Comparison of ENCODE assay signal across 1 cellular context in the genomic region with DNA sequence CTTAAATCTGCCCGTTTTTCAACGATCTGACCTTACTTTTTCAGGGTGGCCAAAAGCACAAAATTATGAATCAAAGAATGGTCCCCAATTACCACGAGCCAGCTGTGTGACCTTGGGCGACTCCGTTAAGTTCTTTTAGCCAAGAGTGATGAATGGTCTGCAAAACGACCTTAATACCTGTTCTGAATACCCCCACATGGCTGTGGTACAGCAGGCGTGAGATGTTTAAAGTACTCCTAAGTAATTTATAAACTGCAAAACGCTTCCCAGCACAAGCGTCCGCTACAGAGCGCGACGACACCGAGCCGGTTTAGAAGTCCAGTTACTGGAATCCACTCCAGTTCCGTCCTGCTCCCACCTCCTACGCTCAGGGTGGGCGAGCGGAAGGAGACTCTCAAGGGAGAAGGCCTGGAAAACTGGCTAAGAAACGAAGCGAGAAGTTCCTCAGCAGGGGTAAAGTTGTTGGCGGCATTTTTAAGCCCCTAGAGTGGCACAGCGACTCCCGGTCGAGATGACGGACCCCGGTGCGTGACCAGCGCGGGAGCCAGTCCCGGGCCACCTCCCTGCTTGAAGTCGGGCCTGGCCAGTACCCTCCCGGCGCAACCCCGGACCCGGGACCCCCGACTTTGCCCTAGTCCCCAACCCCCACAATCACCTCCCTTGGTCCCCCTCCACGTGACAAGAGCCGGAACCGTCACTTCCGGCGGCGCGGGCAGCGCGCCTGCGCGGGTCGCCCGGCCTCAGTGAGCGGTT.
A peak's percentile ranks its signal among the peaks of the same experiment; 100 is the strongest.
TF ChIP-seq lines count a peak whose summit lies in the region.

No MANE protein-coding gene starts in this region.

TF ChIP-seq in HepG2, 621 proteins besides CTCF, POLR2A, EP300 and RAD21 (continued from another document and continues in another):
- TF ChIP-seq, protein P1, sequence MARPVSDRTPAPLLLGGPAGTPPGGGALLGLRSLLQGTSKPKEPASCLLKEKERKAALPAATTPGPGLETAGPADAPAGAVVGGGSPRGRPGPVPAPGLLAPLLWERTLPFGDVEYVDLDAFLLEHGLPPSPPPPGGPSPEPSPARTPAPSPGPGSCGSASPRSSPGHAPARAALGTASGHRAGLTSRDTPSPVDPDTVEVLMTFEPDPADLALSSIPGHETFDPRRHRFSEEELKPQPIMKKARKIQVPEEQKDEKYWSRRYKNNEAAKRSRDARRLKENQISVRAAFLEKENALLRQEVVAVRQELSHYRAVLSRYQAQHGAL (CRISPR knock-in tag; IDR thresholded peaks at IDR 0.05; ENCODE audit: not compliant biosample characterization), result no peak
- TF ChIP-seq SYNCRIP (IDR thresholded peaks at IDR 0.05; ENCODE audit: insufficient read depth, low read depth, low read length), result no peak
- TF ChIP-seq ZFY (CRISPR knock-in tag; IDR thresholded peaks at IDR 0.05), result peak; percentile 80
- TF ChIP-seq, protein P2, sequence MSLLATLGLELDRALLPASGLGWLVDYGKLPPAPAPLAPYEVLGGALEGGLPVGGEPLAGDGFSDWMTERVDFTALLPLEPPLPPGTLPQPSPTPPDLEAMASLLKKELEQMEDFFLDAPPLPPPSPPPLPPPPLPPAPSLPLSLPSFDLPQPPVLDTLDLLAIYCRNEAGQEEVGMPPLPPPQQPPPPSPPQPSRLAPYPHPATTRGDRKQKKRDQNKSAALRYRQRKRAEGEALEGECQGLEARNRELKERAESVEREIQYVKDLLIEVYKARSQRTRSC (CRISPR knock-in tag; IDR thresholded peaks at IDR 0.05; ENCODE audit: low read depth), result no peak
- TF ChIP-seq SPEN (CRISPR knock-in tag; IDR thresholded peaks at IDR 0.05; ENCODE audit: low read depth), result no peak
- TF ChIP-seq, protein P3, sequence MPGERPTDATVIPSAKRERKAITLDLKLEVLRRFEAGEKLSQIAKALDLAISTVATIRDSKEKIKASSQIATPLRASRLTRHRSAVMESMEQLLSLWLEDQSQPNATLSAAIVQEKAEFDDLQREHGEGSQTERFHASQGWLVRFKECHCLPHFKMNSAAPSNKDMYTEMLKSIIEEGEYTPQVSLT (CRISPR knock-in tag; IDR thresholded peaks at IDR 0.05; ENCODE audit: borderline replicate concordance, low read depth), result peak; percentile 39; the same call in 1 of the 2 replicates
- no peak for TF ChIP-seq LCORL (IDR thresholded peaks at IDR 0.05)
- TF ChIP-seq LCORL (CRISPR knock-in tag; IDR thresholded peaks at IDR 0.05), result no peak; the same call in 1 of the 2 replicates
- peak; percentile 55 for TF ChIP-seq YY1 (IDR thresholded peaks at IDR 0.05; ENCODE audit: insufficient read depth, insufficient replicate concordance, low read depth, low read length)
- peak; percentile 33; the same call in 1 of the 2 replicates for TF ChIP-seq HIVEP1 (CRISPR knock-in tag; IDR thresholded peaks at IDR 0.05)
- TF ChIP-seq ZNF430 (CRISPR knock-in tag; IDR thresholded peaks at IDR 0.05), result peak; percentile 51
- TF ChIP-seq TSC22D2 (CRISPR knock-in tag; IDR thresholded peaks at IDR 0.05; ENCODE audit: borderline replicate concordance), result no peak; the same call in 1 of the 2 replicates
- TF ChIP-seq ZNF878 (CRISPR knock-in tag; IDR thresholded peaks at IDR 0.05), result 0 out of 2 replicates have a peak, but pooled peaks have one; percentile 19
- no peak for TF ChIP-seq ZNF550 (CRISPR knock-in tag; IDR thresholded peaks at IDR 0.05; ENCODE audit: borderline replicate concordance)
- TF ChIP-seq GLI4 (CRISPR knock-in tag; IDR thresholded peaks at IDR 0.05; ENCODE audit: borderline replicate concordance), result no peak
- TF ChIP-seq FOXK1 (CRISPR knock-in tag; IDR thresholded peaks at IDR 0.05; ENCODE audit: borderline replicate concordance, low read depth), result 0 out of 2 replicates have a peak, but pooled peaks have one; percentile 13
- peak; percentile 38; the same call in 1 of the 2 replicates for TF ChIP-seq JUNB (CRISPR knock-in tag; IDR thresholded peaks at IDR 0.05; ENCODE audit: borderline replicate concordance)
- TF ChIP-seq ZNF629 (CRISPR knock-in tag; conservative IDR thresholded peaks at IDR 0.05), result no peak
- peak; percentile 40; the same call in 1 of the 2 replicates for TF ChIP-seq ZNF749 (CRISPR knock-in tag; IDR thresholded peaks at IDR 0.05; ENCODE audit: borderline replicate concordance)
- no peak for TF ChIP-seq ZNF468 (CRISPR knock-in tag; IDR thresholded peaks at IDR 0.05)
- TF ChIP-seq, protein P4, sequence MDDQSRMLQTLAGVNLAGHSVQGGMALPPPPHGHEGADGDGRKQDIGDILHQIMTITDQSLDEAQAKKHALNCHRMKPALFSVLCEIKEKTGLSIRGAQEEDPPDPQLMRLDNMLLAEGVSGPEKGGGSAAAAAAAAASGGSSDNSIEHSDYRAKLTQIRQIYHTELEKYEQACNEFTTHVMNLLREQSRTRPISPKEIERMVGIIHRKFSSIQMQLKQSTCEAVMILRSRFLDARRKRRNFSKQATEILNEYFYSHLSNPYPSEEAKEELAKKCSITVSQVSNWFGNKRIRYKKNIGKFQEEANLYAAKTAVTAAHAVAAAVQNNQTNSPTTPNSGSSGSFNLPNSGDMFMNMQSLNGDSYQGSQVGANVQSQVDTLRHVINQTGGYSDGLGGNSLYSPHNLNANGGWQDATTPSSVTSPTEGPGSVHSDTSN (CRISPR knock-in tag; IDR thresholded peaks at IDR 0.05; ENCODE audit: borderline replicate concordance), result no peak
- TF ChIP-seq HNRNPH1 (optimal IDR thresholded peaks at IDR 0.05; ENCODE audit: low read depth, low read length), result peak; percentile 75
- TF ChIP-seq ZNF224 (CRISPR knock-in tag; IDR thresholded peaks at IDR 0.05), result 0 out of 2 replicates have a peak, but pooled peaks have one; percentile 47
- no peak for TF ChIP-seq ZNF766 (CRISPR knock-in tag; IDR thresholded peaks at IDR 0.05; ENCODE audit: borderline replicate concordance)
- TF ChIP-seq, protein P5, sequence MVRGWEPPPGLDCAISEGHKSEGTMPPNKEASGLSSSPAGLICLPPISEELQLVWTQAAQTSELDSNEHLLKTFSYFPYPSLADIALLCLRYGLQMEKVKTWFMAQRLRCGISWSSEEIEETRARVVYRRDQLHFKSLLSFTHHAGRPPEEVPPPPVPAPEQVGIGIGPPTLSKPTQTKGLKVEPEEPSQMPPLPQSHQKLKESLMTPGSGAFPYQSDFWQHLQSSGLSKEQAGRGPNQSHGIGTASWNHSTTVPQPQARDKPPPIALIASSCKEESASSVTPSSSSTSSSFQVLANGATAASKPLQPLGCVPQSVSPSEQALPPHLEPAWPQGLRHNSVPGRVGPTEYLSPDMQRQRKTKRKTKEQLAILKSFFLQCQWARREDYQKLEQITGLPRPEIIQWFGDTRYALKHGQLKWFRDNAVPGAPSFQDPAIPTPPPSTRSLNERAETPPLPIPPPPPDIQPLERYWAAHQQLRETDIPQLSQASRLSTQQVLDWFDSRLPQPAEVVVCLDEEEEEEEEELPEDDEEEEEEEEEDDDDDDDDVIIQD (CRISPR knock-in tag; IDR thresholded peaks at IDR 0.05; ENCODE audit: low read depth), result no peak
- TF ChIP-seq ZNF205 (CRISPR knock-in tag; IDR thresholded peaks at IDR 0.05), result 0 out of 2 replicates have a peak, but pooled peaks have one; percentile 55
- TF ChIP-seq, protein P6, sequence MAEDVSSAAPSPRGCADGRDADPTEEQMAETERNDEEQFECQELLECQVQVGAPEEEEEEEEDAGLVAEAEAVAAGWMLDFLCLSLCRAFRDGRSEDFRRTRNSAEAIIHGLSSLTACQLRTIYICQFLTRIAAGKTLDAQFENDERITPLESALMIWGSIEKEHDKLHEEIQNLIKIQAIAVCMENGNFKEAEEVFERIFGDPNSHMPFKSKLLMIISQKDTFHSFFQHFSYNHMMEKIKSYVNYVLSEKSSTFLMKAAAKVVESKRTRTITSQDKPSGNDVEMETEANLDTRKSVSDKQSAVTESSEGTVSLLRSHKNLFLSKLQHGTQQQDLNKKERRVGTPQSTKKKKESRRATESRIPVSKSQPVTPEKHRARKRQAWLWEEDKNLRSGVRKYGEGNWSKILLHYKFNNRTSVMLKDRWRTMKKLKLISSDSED (CRISPR knock-in tag; IDR thresholded peaks at IDR 0.05), result no peak
- no peak for TF ChIP-seq FOXP1 (IDR thresholded peaks at IDR 0.05)
- TF ChIP-seq FOXP1 (CRISPR knock-in tag; IDR thresholded peaks at IDR 0.05), result no peak
- TF ChIP-seq SALL2 (CRISPR knock-in tag; IDR thresholded peaks at IDR 0.05), result peak; percentile 63; the same call in 1 of the 2 replicates
- TF ChIP-seq ZFX (CRISPR knock-in tag; IDR thresholded peaks at IDR 0.05; ENCODE audit: low read depth), result peak; percentile 73
- TF ChIP-seq KDM6A (CRISPR knock-in tag; IDR thresholded peaks at IDR 0.05; ENCODE audit: low read depth), result no peak
- TF ChIP-seq, protein P7, sequence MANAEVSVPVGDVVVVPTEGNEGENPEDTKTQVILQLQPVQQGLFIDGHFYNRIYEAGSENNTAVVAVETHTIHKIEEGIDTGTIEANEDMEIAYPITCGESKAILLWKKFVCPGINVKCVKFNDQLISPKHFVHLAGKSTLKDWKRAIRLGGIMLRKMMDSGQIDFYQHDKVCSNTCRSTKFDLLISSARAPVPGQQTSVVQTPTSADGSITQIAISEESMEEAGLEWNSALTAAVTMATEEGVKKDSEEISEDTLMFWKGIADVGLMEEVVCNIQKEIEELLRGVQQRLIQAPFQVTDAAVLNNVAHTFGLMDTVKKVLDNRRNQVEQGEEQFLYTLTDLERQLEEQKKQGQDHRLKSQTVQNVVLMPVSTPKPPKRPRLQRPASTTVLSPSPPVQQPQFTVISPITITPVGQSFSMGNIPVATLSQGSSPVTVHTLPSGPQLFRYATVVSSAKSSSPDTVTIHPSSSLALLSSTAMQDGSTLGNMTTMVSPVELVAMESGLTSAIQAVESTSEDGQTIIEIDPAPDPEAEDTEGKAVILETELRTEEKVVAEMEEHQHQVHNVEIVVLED (CRISPR knock-in tag; IDR thresholded peaks at IDR 0.05; ENCODE audit: borderline replicate concordance), result peak; percentile 43
- TF ChIP-seq ZMYM4 (CRISPR knock-in tag; IDR thresholded peaks at IDR 0.05), result peak; percentile 71
- 0 out of 2 replicates have a peak, but pooled peaks have one; percentile 27 for TF ChIP-seq IRF2 (CRISPR knock-in tag; IDR thresholded peaks at IDR 0.05)
- TF ChIP-seq, protein P8, sequence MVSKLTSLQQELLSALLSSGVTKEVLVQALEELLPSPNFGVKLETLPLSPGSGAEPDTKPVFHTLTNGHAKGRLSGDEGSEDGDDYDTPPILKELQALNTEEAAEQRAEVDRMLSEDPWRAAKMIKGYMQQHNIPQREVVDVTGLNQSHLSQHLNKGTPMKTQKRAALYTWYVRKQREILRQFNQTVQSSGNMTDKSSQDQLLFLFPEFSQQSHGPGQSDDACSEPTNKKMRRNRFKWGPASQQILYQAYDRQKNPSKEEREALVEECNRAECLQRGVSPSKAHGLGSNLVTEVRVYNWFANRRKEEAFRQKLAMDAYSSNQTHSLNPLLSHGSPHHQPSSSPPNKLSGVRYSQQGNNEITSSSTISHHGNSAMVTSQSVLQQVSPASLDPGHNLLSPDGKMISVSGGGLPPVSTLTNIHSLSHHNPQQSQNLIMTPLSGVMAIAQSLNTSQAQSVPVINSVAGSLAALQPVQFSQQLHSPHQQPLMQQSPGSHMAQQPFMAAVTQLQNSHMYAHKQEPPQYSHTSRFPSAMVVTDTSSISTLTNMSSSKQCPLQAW (CRISPR knock-in tag; IDR thresholded peaks at IDR 0.05), result no peak
- peak; percentile 56; the same call in 1 of the 2 replicates for TF ChIP-seq ZNF501 (CRISPR knock-in tag; IDR thresholded peaks at IDR 0.05)
- TF ChIP-seq ELF3 (CRISPR knock-in tag; IDR thresholded peaks at IDR 0.05), result 0 out of 2 replicates have a peak, but pooled peaks have one; percentile 22
- no peak for TF ChIP-seq CBX2 (IDR thresholded peaks at IDR 0.05; ENCODE audit: low read depth, low read length)
- TF ChIP-seq CBX2 (CRISPR knock-in tag; IDR thresholded peaks at IDR 0.05; ENCODE audit: low read depth), result no peak
- no peak for TF ChIP-seq ZNF841 (CRISPR knock-in tag; IDR thresholded peaks at IDR 0.05; ENCODE audit: borderline replicate concordance)
- no peak for TF ChIP-seq SIX4 (CRISPR knock-in tag; IDR thresholded peaks at IDR 0.05)
- peak; percentile 55 for TF ChIP-seq POGZ (CRISPR knock-in tag; IDR thresholded peaks at IDR 0.05)
- TF ChIP-seq GABPA (IDR thresholded peaks at IDR 0.05; ENCODE audit: low read depth, low read length), result peak; percentile 69
- TF ChIP-seq GABPA (CRISPR knock-in tag; IDR thresholded peaks at IDR 0.05; ENCODE audit: low read depth), result peak; percentile 86
- TF ChIP-seq SMC3 (IDR thresholded peaks at IDR 0.05; ENCODE audit: low read length), result no peak
- TF ChIP-seq HES4 (CRISPR knock-in tag; IDR thresholded peaks at IDR 0.05; ENCODE audit: borderline replicate concordance), result peak; percentile 87
- TF ChIP-seq, protein P9, sequence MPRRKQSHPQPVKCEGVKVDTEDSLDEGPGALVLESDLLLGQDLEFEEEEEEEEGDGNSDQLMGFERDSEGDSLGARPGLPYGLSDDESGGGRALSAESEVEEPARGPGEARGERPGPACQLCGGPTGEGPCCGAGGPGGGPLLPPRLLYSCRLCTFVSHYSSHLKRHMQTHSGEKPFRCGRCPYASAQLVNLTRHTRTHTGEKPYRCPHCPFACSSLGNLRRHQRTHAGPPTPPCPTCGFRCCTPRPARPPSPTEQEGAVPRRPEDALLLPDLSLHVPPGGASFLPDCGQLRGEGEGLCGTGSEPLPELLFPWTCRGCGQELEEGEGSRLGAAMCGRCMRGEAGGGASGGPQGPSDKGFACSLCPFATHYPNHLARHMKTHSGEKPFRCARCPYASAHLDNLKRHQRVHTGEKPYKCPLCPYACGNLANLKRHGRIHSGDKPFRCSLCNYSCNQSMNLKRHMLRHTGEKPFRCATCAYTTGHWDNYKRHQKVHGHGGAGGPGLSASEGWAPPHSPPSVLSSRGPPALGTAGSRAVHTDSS (CRISPR knock-in tag; conservative IDR thresholded peaks at IDR 0.05), result no peak
- TF ChIP-seq, protein P10, sequence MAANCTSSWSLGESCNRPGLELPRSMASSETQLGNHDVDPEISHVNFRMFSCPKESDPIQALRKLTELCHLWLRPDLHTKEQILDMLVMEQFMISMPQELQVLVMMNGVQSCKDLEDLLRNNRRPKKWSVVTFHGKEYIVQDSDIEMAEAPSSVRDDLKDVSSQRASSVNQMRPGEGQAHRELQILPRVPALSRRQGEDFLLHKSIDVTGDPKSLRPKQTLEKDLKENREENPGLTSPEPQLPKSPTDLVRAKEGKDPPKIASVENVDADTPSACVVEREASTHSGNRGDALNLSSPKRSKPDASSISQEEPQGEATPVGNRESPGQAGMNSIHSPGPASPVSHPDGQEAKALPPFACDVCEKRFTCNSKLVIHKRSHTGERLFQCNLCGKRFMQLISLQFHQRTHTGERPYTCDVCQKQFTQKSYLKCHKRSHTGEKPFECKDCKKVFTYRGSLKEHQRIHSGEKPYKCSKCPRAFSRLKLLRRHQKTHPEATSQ (CRISPR knock-in tag; IDR thresholded peaks at IDR 0.05; ENCODE audit: borderline replicate concordance), result peak; percentile 31; the same call in 1 of the 2 replicates
- TF ChIP-seq, protein P11, sequence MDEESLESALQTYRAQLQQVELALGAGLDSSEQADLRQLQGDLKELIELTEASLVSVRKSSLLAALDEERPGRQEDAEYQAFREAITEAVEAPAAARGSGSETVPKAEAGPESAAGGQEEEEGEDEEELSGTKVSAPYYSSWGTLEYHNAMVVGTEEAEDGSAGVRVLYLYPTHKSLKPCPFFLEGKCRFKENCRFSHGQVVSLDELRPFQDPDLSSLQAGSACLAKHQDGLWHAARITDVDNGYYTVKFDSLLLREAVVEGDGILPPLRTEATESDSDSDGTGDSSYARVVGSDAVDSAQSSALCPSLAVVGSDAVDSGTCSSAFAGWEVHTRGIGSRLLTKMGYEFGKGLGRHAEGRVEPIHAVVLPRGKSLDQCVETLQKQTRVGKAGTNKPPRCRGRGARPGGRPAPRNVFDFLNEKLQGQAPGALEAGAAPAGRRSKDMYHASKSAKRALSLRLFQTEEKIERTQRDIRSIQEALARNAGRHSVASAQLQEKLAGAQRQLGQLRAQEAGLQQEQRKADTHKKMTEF (CRISPR knock-in tag; IDR thresholded peaks at IDR 0.05), result peak; percentile 57; the same call in 1 of the 2 replicates
- peak; percentile 51; the same call in 1 of the 2 replicates for TF ChIP-seq TARDBP (CRISPR knock-in tag; IDR thresholded peaks at IDR 0.05)
